ENCODE assay signal across 1 cellular context in the genomic region with DNA sequence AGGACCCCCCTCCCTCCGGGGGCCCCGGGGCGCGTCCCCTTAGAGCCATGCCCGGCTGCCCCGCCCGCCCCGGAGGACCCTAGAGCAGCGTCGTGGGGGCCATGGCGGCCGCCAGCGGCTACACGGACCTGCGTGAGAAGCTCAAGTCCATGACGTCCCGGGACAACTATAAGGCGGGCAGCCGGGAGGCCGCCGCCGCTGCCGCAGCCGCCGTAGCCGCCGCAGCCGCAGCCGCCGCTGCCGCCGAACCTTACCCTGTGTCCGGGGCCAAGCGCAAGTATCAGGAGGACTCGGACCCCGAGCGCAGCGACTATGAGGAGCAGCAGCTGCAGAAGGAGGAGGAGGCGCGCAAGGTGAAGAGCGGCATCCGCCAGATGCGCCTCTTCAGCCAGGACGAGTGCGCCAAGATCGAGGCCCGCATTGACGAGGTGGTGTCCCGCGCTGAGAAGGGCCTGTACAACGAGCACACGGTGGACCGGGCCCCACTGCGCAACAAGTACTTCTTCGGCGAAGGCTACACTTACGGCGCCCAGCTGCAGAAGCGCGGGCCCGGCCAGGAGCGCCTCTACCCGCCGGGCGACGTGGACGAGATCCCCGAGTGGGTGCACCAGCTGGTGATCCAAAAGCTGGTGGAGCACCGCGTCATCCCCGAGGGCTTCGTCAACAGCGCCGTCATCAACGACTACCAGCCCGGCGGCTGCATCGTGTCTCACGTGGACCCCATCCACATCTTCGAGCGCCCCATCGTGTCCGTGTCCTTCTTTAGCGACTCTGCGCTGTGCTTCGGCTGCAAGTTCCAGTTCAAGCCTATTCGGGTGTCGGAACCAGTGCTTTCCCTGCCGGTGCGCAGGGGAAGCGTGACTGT.
A peak's percentile ranks its signal among the peaks of the same experiment; 100 is the strongest.
TF ChIP-seq lines count a peak whose summit lies in the region.

No MANE protein-coding gene starts in this region.

TF ChIP-seq in K562, 482 proteins besides CTCF, POLR2A, EP300 and RAD21 (continued from another document and continues in another):
- TF ChIP-seq, protein P1, sequence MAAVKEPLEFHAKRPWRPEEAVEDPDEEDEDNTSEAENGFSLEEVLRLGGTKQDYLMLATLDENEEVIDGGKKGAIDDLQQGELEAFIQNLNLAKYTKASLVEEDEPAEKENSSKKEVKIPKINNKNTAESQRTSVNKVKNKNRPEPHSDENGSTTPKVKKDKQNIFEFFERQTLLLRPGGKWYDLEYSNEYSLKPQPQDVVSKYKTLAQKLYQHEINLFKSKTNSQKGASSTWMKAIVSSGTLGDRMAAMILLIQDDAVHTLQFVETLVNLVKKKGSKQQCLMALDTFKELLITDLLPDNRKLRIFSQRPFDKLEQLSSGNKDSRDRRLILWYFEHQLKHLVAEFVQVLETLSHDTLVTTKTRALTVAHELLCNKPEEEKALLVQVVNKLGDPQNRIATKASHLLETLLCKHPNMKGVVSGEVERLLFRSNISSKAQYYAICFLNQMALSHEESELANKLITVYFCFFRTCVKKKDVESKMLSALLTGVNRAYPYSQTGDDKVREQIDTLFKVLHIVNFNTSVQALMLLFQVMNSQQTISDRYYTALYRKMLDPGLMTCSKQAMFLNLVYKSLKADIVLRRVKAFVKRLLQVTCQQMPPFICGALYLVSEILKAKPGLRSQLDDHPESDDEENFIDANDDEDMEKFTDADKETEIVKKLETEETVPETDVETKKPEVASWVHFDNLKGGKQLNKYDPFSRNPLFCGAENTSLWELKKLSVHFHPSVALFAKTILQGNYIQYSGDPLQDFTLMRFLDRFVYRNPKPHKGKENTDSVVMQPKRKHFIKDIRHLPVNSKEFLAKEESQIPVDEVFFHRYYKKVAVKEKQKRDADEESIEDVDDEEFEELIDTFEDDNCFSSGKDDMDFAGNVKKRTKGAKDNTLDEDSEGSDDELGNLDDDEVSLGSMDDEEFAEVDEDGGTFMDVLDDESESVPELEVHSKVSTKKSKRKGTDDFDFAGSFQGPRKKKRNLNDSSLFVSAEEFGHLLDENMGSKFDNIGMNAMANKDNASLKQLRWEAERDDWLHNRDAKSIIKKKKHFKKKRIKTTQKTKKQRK (IDR thresholded peaks at IDR 0.05; ENCODE audit: borderline replicate concordance, low read depth, low read length), result no peak
- TF ChIP-seq FOXP1 (CRISPR knock-in tag; IDR thresholded peaks at IDR 0.05), result peak; percentile 55; the same call in 1 of the 2 replicates
- TF ChIP-seq, protein P2, sequence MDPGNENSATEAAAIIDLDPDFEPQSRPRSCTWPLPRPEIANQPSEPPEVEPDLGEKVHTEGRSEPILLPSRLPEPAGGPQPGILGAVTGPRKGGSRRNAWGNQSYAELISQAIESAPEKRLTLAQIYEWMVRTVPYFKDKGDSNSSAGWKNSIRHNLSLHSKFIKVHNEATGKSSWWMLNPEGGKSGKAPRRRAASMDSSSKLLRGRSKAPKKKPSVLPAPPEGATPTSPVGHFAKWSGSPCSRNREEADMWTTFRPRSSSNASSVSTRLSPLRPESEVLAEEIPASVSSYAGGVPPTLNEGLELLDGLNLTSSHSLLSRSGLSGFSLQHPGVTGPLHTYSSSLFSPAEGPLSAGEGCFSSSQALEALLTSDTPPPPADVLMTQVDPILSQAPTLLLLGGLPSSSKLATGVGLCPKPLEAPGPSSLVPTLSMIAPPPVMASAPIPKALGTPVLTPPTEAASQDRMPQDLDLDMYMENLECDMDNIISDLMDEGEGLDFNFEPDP (CRISPR knock-in tag; IDR thresholded peaks at IDR 0.05), result no peak
- peak; percentile 83 for TF ChIP-seq CREM (IDR thresholded peaks at IDR 0.05; ENCODE audit: low read depth)
- no peak for TF ChIP-seq MTA1 (IDR thresholded peaks at IDR 0.05; ENCODE audit: borderline replicate concordance)
- 0 out of 2 replicates have a peak, but pooled peaks have one; percentile 50 for TF ChIP-seq SAFB (IDR thresholded peaks at IDR 0.05; ENCODE audit: borderline replicate concordance, low read depth, low read length)
- no peak for TF ChIP-seq ZNF124 (CRISPR knock-in tag; IDR thresholded peaks at IDR 0.05)
- TF ChIP-seq HNRNPLL (IDR thresholded peaks at IDR 0.05; ENCODE audit: low read depth, low read length, poor library complexity, severe bottlenecking), result peak; percentile 51
- no peak for TF ChIP-seq CBFA2T3 (IDR thresholded peaks at IDR 0.05)
- peak; percentile 40; the same call in 1 of the 2 replicates for TF ChIP-seq ZFX (CRISPR knock-in tag; IDR thresholded peaks at IDR 0.05)
- TF ChIP-seq, protein P3, sequence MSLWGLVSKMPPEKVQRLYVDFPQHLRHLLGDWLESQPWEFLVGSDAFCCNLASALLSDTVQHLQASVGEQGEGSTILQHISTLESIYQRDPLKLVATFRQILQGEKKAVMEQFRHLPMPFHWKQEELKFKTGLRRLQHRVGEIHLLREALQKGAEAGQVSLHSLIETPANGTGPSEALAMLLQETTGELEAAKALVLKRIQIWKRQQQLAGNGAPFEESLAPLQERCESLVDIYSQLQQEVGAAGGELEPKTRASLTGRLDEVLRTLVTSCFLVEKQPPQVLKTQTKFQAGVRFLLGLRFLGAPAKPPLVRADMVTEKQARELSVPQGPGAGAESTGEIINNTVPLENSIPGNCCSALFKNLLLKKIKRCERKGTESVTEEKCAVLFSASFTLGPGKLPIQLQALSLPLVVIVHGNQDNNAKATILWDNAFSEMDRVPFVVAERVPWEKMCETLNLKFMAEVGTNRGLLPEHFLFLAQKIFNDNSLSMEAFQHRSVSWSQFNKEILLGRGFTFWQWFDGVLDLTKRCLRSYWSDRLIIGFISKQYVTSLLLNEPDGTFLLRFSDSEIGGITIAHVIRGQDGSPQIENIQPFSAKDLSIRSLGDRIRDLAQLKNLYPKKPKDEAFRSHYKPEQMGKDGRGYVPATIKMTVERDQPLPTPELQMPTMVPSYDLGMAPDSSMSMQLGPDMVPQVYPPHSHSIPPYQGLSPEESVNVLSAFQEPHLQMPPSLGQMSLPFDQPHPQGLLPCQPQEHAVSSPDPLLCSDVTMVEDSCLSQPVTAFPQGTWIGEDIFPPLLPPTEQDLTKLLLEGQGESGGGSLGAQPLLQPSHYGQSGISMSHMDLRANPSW (CRISPR knock-in tag; IDR thresholded peaks at IDR 0.05), result no peak
- TF ChIP-seq, protein P4, sequence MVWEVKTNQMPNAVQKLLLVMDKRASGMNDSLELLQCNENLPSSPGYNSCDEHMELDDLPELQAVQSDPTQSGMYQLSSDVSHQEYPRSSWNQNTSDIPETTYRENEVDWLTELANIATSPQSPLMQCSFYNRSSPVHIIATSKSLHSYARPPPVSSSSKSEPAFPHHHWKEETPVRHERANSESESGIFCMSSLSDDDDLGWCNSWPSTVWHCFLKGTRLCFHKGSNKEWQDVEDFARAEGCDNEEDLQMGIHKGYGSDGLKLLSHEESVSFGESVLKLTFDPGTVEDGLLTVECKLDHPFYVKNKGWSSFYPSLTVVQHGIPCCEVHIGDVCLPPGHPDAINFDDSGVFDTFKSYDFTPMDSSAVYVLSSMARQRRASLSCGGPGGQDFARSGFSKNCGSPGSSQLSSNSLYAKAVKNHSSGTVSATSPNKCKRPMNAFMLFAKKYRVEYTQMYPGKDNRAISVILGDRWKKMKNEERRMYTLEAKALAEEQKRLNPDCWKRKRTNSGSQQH (CRISPR knock-in tag; IDR thresholded peaks at IDR 0.05), result no peak
- TF ChIP-seq, protein P5, sequence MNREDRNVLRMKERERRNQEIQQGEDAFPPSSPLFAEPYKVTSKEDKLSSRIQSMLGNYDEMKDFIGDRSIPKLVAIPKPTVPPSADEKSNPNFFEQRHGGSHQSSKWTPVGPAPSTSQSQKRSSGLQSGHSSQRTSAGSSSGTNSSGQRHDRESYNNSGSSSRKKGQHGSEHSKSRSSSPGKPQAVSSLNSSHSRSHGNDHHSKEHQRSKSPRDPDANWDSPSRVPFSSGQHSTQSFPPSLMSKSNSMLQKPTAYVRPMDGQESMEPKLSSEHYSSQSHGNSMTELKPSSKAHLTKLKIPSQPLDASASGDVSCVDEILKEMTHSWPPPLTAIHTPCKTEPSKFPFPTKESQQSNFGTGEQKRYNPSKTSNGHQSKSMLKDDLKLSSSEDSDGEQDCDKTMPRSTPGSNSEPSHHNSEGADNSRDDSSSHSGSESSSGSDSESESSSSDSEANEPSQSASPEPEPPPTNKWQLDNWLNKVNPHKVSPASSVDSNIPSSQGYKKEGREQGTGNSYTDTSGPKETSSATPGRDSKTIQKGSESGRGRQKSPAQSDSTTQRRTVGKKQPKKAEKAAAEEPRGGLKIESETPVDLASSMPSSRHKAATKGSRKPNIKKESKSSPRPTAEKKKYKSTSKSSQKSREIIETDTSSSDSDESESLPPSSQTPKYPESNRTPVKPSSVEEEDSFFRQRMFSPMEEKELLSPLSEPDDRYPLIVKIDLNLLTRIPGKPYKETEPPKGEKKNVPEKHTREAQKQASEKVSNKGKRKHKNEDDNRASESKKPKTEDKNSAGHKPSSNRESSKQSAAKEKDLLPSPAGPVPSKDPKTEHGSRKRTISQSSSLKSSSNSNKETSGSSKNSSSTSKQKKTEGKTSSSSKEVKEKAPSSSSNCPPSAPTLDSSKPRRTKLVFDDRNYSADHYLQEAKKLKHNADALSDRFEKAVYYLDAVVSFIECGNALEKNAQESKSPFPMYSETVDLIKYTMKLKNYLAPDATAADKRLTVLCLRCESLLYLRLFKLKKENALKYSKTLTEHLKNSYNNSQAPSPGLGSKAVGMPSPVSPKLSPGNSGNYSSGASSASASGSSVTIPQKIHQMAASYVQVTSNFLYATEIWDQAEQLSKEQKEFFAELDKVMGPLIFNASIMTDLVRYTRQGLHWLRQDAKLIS (CRISPR knock-in tag; IDR thresholded peaks at IDR 0.05), result peak; percentile 72; the same call in 1 of the 2 replicates
- TF ChIP-seq, protein P6, sequence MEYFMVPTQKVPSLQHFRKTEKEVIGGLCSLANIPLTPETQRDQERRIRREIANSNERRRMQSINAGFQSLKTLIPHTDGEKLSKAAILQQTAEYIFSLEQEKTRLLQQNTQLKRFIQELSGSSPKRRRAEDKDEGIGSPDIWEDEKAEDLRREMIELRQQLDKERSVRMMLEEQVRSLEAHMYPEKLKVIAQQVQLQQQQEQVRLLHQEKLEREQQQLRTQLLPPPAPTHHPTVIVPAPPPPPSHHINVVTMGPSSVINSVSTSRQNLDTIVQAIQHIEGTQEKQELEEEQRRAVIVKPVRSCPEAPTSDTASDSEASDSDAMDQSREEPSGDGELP (CRISPR knock-in tag; IDR thresholded peaks at IDR 0.05; ENCODE audit: borderline replicate concordance), result peak; percentile 79
- peak; percentile 56 for TF ChIP-seq ZNF263 (CRISPR knock-in tag; IDR thresholded peaks at IDR 0.05; ENCODE audit: borderline replicate concordance)
- no peak for TF ChIP-seq TFAM (CRISPR knock-in tag; conservative IDR thresholded peaks at IDR 0.05)
- no peak for TF ChIP-seq ATF1 (CRISPR knock-in tag; IDR thresholded peaks at IDR 0.05)
- TF ChIP-seq ATF1 (tag; IDR thresholded peaks at IDR 0.05), result peak; percentile 77
- TF ChIP-seq TEAD4 (IDR thresholded peaks at IDR 0.05; ENCODE audit: low read length), result no peak
- TF ChIP-seq TEAD4 (CRISPR knock-in tag; IDR thresholded peaks at IDR 0.05; ENCODE audit: borderline replicate concordance), result 0 out of 2 replicates have a peak, but pooled peaks have one; percentile 62
- TF ChIP-seq CBX1 (IDR thresholded peaks at IDR 0.05; ENCODE audit: low read depth), result no peak
- peak; percentile 82 for TF ChIP-seq CREB1 (IDR thresholded peaks at IDR 0.05)
- peak; percentile 71; the same call in 1 of the 2 replicates for TF ChIP-seq CREB1 (CRISPR knock-in tag; IDR thresholded peaks at IDR 0.05)
- TF ChIP-seq YBX1 (IDR thresholded peaks at IDR 0.05), result no peak
- 0 out of 2 replicates have a peak, but pooled peaks have one; percentile 57 for TF ChIP-seq NR2C2 (CRISPR knock-in tag; IDR thresholded peaks at IDR 0.05)
- TF ChIP-seq NR2C2 (tag; IDR thresholded peaks at IDR 0.05), result no peak
- TF ChIP-seq POLR3A (IDR thresholded peaks at IDR 0.05; ENCODE audit: borderline replicate concordance, extremely low read depth, insufficient read depth, insufficient read length), result no peak
- TF ChIP-seq, protein P7, sequence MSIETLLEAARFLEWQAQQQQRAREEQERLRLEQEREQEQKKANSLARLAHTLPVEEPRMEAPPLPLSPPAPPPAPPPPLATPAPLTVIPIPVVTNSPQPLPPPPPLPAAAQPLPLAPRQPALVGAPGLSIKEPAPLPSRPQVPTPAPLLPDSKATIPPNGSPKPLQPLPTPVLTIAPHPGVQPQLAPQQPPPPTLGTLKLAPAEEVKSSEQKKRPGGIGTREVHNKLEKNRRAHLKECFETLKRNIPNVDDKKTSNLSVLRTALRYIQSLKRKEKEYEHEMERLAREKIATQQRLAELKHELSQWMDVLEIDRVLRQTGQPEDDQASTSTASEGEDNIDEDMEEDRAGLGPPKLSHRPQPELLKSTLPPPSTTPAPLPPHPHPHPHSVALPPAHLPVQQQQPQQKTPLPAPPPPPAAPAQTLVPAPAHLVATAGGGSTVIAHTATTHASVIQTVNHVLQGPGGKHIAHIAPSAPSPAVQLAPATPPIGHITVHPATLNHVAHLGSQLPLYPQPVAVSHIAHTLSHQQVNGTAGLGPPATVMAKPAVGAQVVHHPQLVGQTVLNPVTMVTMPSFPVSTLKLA (conservative IDR thresholded peaks at IDR 0.05), result peak in 1 of 2 experiments; percentile 58; a peak in 2 of 4 replicates
- TF ChIP-seq ZNF232 (CRISPR knock-in tag; IDR thresholded peaks at IDR 0.05), result 0 out of 2 replicates have a peak, but pooled peaks have one; percentile 33
- no peak for TF ChIP-seq PCBP2 (IDR thresholded peaks at IDR 0.05; ENCODE audit: low read depth, low read length, poor library complexity, severe bottlenecking)
- peak in 1 of 2 experiments; percentile 60; a peak in 2 of 4 replicates for TF ChIP-seq HDAC1 (IDR thresholded peaks at IDR 0.05)
- TF ChIP-seq ERF (CRISPR knock-in tag; IDR thresholded peaks at IDR 0.05), result no peak
- no peak for TF ChIP-seq ZC3H4 (CRISPR knock-in tag; IDR thresholded peaks at IDR 0.05; ENCODE audit: borderline replicate concordance)
